14 cellular contexts compared by ENCODE assay signal in genomic region chr6:111971866-111972532, GRCh38.
DNase-seq lines count a peak whose midpoint lies in the region; ATAC-seq and TF ChIP-seq lines count a peak whose summit lies in the region.
"Had no signal": no experiment of that assay in that cellular context is flagged by ENCODE, and none has a peak within 500 bp of the region (broad histone marks: within the 10 kb centered on the region; RNA-seq: fewer than 3 reads in every experiment).

No MANE protein-coding gene starts in this region.

- H3K4me1 ChIP-seq in hepatocyte (ENCODE audit: insufficient read depth) (peaks cover 15% of the 10 kb centered on the region), thyroid gland (peaks cover 33 to 37% of the 10 kb centered on the region in 2 donors), Karpas-422 (ENCODE audit: low read length) (no peaks in the 10 kb centered on the region)

- H3K4me2 ChIP-seq in hepatocyte (no peak overlapping the region), Karpas-422 (ENCODE audit: low read depth, low read length, poor library complexity, severe bottlenecking) (no peak overlapping the region)

- peak overlapping the region; percentile 97 for H3K27ac Mint-ChIP-seq in activated naive CD4-positive, alpha-beta T cell treated with anti-CD3 and anti-CD28 coated beads, Interleukin-2, amount 50 U/mL, for 24 hours
- H3K27ac Mint-ChIP-seq in T-helper 17 cell, result peak overlapping the region; percentile 98
- H3K27ac Mint-ChIP-seq in progenitor cell of endocrine pancreas, result no peak overlapping the region

- H3K4me3 ChIP-seq in hepatocyte, result no peak overlapping the region
- no peak overlapping the region for H3K4me3 ChIP-seq in thyroid gland (replicated peaks in 1 of 3)
- no peak overlapping the region for H3K4me3 ChIP-seq in Karpas-422 (ENCODE audit: low read length)
- H3K4me3 ChIP-seq: lower lobe of right lung, testis had no signal

- DNase-seq in activated naive CD4-positive, alpha-beta T cell (lab: John Stamatoyannopoulos, UW), result no peak
- DNase-seq in T-helper 17 cell (no peak), hepatocyte (ENCODE audit: low spot score) (no peak), thyroid gland (peak; percentile 49 to 62), progenitor cell of endocrine pancreas (ENCODE audit: low spot score, unreplicated experiment) (no peak), Karpas-422 (no peak), KBM-7 (no peak)
- DNase-seq: activated effector memory CD4-positive, alpha-beta T cell treated with anti-CD3 and anti-CD28 coated beads, Interleukin-2, amount 50 U/mL, for 16 hours; GOT3; lower lobe of right lung; WERI-Rb-1 had no signal

- H2AFZ ChIP-seq in hepatocyte (no peak overlapping the region), Karpas-422 (ENCODE audit: low read length) (no peak overlapping the region)

- no peak overlapping the region for H3K9ac ChIP-seq in Karpas-422 (ENCODE audit: low read length)

- H3K79me2 ChIP-seq in hepatocyte (no peaks in the 10 kb centered on the region), Karpas-422 (ENCODE audit: low read length) (no peaks in the 10 kb centered on the region)

- no peak for TF ChIP-seq POLR2A in thyroid gland (IDR thresholded peaks at IDR 0.05)

- H3K36me3 ChIP-seq in hepatocyte (replicated peaks; ENCODE audit: insufficient read depth, low read depth) (no peaks in the 10 kb centered on the region), thyroid gland (no peaks in the 10 kb centered on the region), Karpas-422 (ENCODE audit: insufficient read depth, low read length) (no peaks in the 10 kb centered on the region)
- H3K36me3 ChIP-seq: lower lobe of right lung, WERI-Rb-1 had no signal

- ATAC-seq in T-helper 17 cell, result no peak

- in situ Hi-C loops in KBM-7 (cut with MboI; ENCODE audit: low pct_unique_long_range_greater_than_20kb, low sequenced_read_pairs), result no loop called here

- H3K9me2 ChIP-seq in hepatocyte (replicated peaks; ENCODE audit: insufficient read depth) (no peaks in the 10 kb centered on the region), Karpas-422 (replicated peaks; ENCODE audit: insufficient read depth, low read length) (no peaks in the 10 kb centered on the region)

- peak overlapping the region; percentile 90 for H3K27ac ChIP-seq in hepatocyte
- H3K27ac ChIP-seq in thyroid gland, result peak overlapping the region; percentile 54 to 85 (median 60)
- no peak overlapping the region for H3K27ac ChIP-seq in Karpas-422 (ENCODE audit: low read length)
- H3K27ac ChIP-seq: lower lobe of right lung, testis, WERI-Rb-1 had no signal

- no peaks in the 10 kb centered on the region for H3K27me3 ChIP-seq in hepatocyte
- no peaks in the 10 kb centered on the region for H3K27me3 ChIP-seq in thyroid gland
- H3K27me3 ChIP-seq in Karpas-422 (ENCODE audit: low read length), result no peaks in the 10 kb centered on the region
- H3K27me3 ChIP-seq: testis had no signal

- H3K27me3 Mint-ChIP-seq in activated naive CD4-positive, alpha-beta T cell treated with anti-CD3 and anti-CD28 coated beads, Interleukin-2, amount 50 U/mL, for 24 hours, result no peaks in the 10 kb centered on the region
- H3K27me3 Mint-ChIP-seq in T-helper 17 cell (peaks cover 12% of the 10 kb centered on the region), progenitor cell of endocrine pancreas (peaks cover 8% of the 10 kb centered on the region)

- TF ChIP-seq CTCF in hepatocyte (IDR thresholded peaks at IDR 0.05; ENCODE audit: poor library complexity) (no peak), thyroid gland (IDR thresholded peaks at IDR 0.05) (no peak), progenitor cell of endocrine pancreas (IDR thresholded peaks at IDR 0.05; ENCODE audit: unreplicated experiment) (no peak)

- H4K20me1 ChIP-seq in hepatocyte (ENCODE audit: insufficient read depth, poor library complexity, severe bottlenecking) (no peaks in the 10 kb centered on the region), Karpas-422 (ENCODE audit: insufficient read depth, low read depth, low read length) (no peaks in the 10 kb centered on the region)

- H3K4me1 Mint-ChIP-seq in activated naive CD4-positive, alpha-beta T cell treated with anti-CD3 and anti-CD28 coated beads, Interleukin-2, amount 50 U/mL, for 24 hours, result peaks cover 77% of the 10 kb centered on the region
- H3K4me1 Mint-ChIP-seq in T-helper 17 cell (peaks cover 18% of the 10 kb centered on the region), progenitor cell of endocrine pancreas (ENCODE audit: low read depth) (no peaks in the 10 kb centered on the region)

- peaks cover 9% of the 10 kb centered on the region for H3K9me3 Mint-ChIP-seq in activated naive CD4-positive, alpha-beta T cell treated with anti-CD3 and anti-CD28 coated beads, Interleukin-2, amount 50 U/mL, for 24 hours
- H3K9me3 Mint-ChIP-seq in progenitor cell of endocrine pancreas (ENCODE audit: low read depth), result no peaks in the 10 kb centered on the region
- H3K9me3 Mint-ChIP-seq: IgD-negative memory B cell had no signal

- H3K9me3 ChIP-seq in T-helper 17 cell (ENCODE audit: control insufficient read depth, low read length, poor library complexity, severe bottlenecking) (no peaks in the 10 kb centered on the region), hepatocyte (ENCODE audit: low read depth) (no peaks in the 10 kb centered on the region), thyroid gland (no peaks in the 10 kb centered on the region), Karpas-422 (ENCODE audit: low read length) (no peaks in the 10 kb centered on the region)
- H3K9me3 ChIP-seq: lower lobe of right lung, testis had no signal

- peaks cover 13% of the 10 kb centered on the region for H3K36me3 Mint-ChIP-seq in activated naive CD4-positive, alpha-beta T cell treated with anti-CD3 and anti-CD28 coated beads, Interleukin-2, amount 50 U/mL, for 24 hours
- peaks cover 3% of the 10 kb centered on the region for H3K36me3 Mint-ChIP-seq in T-helper 17 cell (ENCODE audit: low read depth)
- no peaks in the 10 kb centered on the region for H3K36me3 Mint-ChIP-seq in progenitor cell of endocrine pancreas (ENCODE audit: insufficient read depth)
- H3K36me3 Mint-ChIP-seq: IgD-negative memory B cell had no signal

- intact Hi-C loops in thyroid gland (cut with DNase I), result no loop called here

- 96% methylated on average over 5 of the region's 5 CpGs for WGBS in hepatocyte (ENCODE audit: low lambda C conversion rate, missing lambda C conversion rate)
- WGBS in thyroid gland, 2 donors, result 24 to 28% methylated on average over 5 of the region's 5 CpGs

- peak overlapping the region; percentile 69 for H3K4me3 Mint-ChIP-seq in activated naive CD4-positive, alpha-beta T cell treated with anti-CD3 and anti-CD28 coated beads, Interleukin-2, amount 50 U/mL, for 24 hours
- no peak overlapping the region for H3K4me3 Mint-ChIP-seq in T-helper 17 cell
- H3K4me3 Mint-ChIP-seq in progenitor cell of endocrine pancreas (ENCODE audit: low read depth), result no peak overlapping the region
- H3K4me3 Mint-ChIP-seq: IgD-negative memory B cell had no signal

Comparison
In these comparisons a context has a peak if more than half of its experiments do, and no peak if none do; other contexts are left out.
1. DNase-seq: peak in thyroid gland (2 of 2); none in activated naive CD4-positive, alpha-beta T cell (0 of 4), T-helper 17 cell (0 of 3), hepatocyte (single experiment), progenitor cell of endocrine pancreas (single experiment), Karpas-422 (single experiment) and KBM-7 (single experiment).